1 cellular context compared by ENCODE assay signal in genomic region chr14:99232406-99233214, GRCh38.
TF ChIP-seq lines count a peak whose summit lies in the region.

No MANE protein-coding gene starts in this region.

TF ChIP-seq in GM12878, 131 proteins besides CTCF, POLR2A, EP300 and RAD21 (continued from another document):
- no peak for TF ChIP-seq RELB (IDR thresholded peaks at IDR 0.05; ENCODE audit: low read depth)
- TF ChIP-seq RCOR1 (conservative IDR thresholded peaks at IDR 0.05; ENCODE audit: low read depth, low read length) = no peak
- TF ChIP-seq EED (IDR thresholded peaks at IDR 0.05; ENCODE audit: low read depth) = peak; percentile 37; the same call in 1 of the 2 replicates
- TF ChIP-seq SKIL (IDR thresholded peaks at IDR 0.05; ENCODE audit: low read depth, poor library complexity, severe bottlenecking) = no peak
- peak in 1 of 2 experiments; percentile 24; a peak in 1 of 4 replicates for TF ChIP-seq IKZF2 (IDR thresholded peaks at IDR 0.05)
- TF ChIP-seq RUNX3 (IDR thresholded peaks at IDR 0.05; ENCODE audit: low read length) = peak; percentile 19; the same call in 1 of the 2 replicates
- TF ChIP-seq NR2F1 (conservative IDR thresholded peaks at IDR 0.05) = 0 out of 2 replicates have a peak, but pooled peaks have one; percentile 19
